ENCODE assay signal across 8 cellular contexts in the genomic region with DNA sequence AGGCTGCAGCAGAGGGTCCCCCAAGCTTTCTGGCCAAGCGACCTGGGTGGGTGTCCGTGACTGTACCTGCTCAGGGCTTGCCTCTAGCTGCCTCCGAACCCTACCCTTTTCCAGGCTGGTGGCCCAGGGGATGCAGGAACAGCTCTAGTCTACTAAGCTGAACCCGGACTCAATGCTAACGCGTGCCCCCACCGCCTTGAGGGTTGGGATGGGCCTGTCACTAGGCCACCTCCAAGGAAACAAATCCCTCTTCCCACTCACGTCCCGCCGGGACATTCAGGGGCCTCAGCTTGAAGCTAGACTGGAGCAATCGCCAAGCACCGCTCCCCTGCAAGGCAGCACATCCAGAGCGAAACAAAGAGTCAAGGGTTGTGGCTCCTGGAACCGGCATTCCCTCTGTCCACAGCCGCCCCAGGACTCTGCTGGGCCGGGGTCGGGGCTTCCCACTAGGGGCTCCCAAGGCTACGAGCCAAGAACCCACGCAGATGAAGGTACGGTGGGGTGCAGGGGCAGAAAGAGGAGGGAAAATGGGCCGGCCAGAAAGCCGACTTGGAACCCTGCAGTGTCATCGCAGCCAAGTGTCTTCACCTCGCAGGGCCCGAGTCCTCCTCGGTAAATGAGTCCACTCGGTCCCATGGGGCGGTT. TPM values are rescaled to one million over a fixed set of nuclear protein-coding genes. Genes with fewer than 3 reads are reported as not detected.
DNase-seq lines count a peak whose midpoint lies in the region; ATAC-seq and TF ChIP-seq lines count a peak whose summit lies in the region.

No MANE protein-coding gene starts in this region.

- peaks cover 63% of the 10 kb centered on the region for H3K4me1 Mint-ChIP-seq in activated CD8-positive, alpha-beta T cell treated with anti-CD3 and anti-CD28 coated beads, Interleukin-2, amount 10 ng/mL, durations not matched to agents 7 days and 5 days (ENCODE audit: low read depth)

- WGBS in prostate gland, result 8% methylated on average over 27 of the region's 28 CpGs

- H3K27me3 Mint-ChIP-seq in activated CD8-positive, alpha-beta T cell treated with anti-CD3 and anti-CD28 coated beads, Interleukin-2, amount 10 ng/mL, durations not matched to agents 7 days and 5 days (ENCODE audit: low read depth), result peaks cover 3% of the 10 kb centered on the region

- intact Hi-C loops in prostate gland (cut with DNase I), result no loop called here

- no peak for TF ChIP-seq POLR2A in prostate gland (IDR thresholded peaks at IDR 0.05)

- TF ChIP-seq CTCF in GM12875 (IDR thresholded peaks at IDR 0.05; ENCODE audit: borderline replicate concordance, insufficient read depth, low read depth, low read length) (no peak), cardiac muscle cell (IDR thresholded peaks at IDR 0.05; ENCODE audit: low read depth, low read length) (no peak), prostate gland (IDR thresholded peaks at IDR 0.05) (no peak)

- H3K27me3 ChIP-seq in cardiac muscle cell (peaks cover 8% of the 10 kb centered on the region), prostate gland (replicated peaks; ENCODE audit: insufficient read depth) (no peaks in the 10 kb centered on the region)

- peak overlapping the region; percentile 85 for H3K27ac Mint-ChIP-seq in activated CD8-positive, alpha-beta T cell treated with anti-CD3 and anti-CD28 coated beads, Interleukin-2, amount 10 ng/mL, durations not matched to agents 7 days and 5 days

- no peak for DNase-seq in activated CD8-positive, alpha-beta T cell treated with anti-CD3 and anti-CD28 coated beads, Interleukin-2, amount 10 ng/mL, durations not matched to agents 7 days and 5 days
- DNase-seq in cardiac muscle cell (ENCODE audit: low read depth in 1 of 2, low spot score in 1 of 2) (peak; percentile 37 to 39), prostate gland (ENCODE audit: low spot score) (peak; percentile 25), NCI-H1105 (lab: John Stamatoyannopoulos, UW) (no peak)

- peaks cover 46% of the 10 kb centered on the region for H3K4me1 ChIP-seq in cardiac muscle cell (ENCODE audit: low read depth)
- H3K4me1 ChIP-seq in prostate gland (replicated peaks), result peaks cover 20% of the 10 kb centered on the region

- H3K27ac ChIP-seq in cardiac muscle cell (no peak overlapping the region), prostate gland (peak overlapping the region; percentile 88 to 89)

- ATAC-seq in HG03159 (IDR thresholded peaks at IDR 0.05; ENCODE audit: unreplicated experiment) (peak; percentile 5), HG03095 (IDR thresholded peaks at IDR 0.05; ENCODE audit: unreplicated experiment) (no peak), GM19467 (IDR thresholded peaks at IDR 0.05; ENCODE audit: unreplicated experiment) (no peak)
- peak; percentile 6 for ATAC-seq in activated CD8-positive, alpha-beta T cell treated with anti-CD3 and anti-CD28 coated beads, Interleukin-2, amount 10 ng/mL, durations not matched to agents 7 days and 5 days

- CTCF ChIA-PET in activated CD8-positive, alpha-beta T cell treated with anti-CD3 and anti-CD28 coated beads, Interleukin-2, amount 10 ng/mL, durations not matched to agents 7 days and 5 days (lab: Charles Lee), result interaction anchor here (0.5 to 4.7 kb wide), 33 partner anchors 11 to 498 kb away, joined by 3 to 43 read pairs (median 4); no protein-coding TSS in a partner anchor

- H3K9me3 Mint-ChIP-seq in activated CD8-positive, alpha-beta T cell treated with anti-CD3 and anti-CD28 coated beads, Interleukin-2, amount 10 ng/mL, durations not matched to agents 7 days and 5 days (ENCODE audit: insufficient read depth), result no peaks in the 10 kb centered on the region

- POLR2A ChIA-PET in activated CD8-positive, alpha-beta T cell treated with anti-CD3 and anti-CD28 coated beads, Interleukin-2, amount 10 ng/mL, durations not matched to agents 7 days and 5 days (lab: Charles Lee), result interaction anchor here (0.6 to 3.3 kb wide), 12 partner anchors 10 to 397 kb away, joined by 3 to 17 read pairs (median 3); a partner anchor contains a TSS

- H3K9me3 ChIP-seq in cardiac muscle cell (ENCODE audit: low read depth) (no peaks in the 10 kb centered on the region), prostate gland (no peaks in the 10 kb centered on the region)

- peak overlapping the region; percentile 81 for H3K4me3 Mint-ChIP-seq in activated CD8-positive, alpha-beta T cell treated with anti-CD3 and anti-CD28 coated beads, Interleukin-2, amount 10 ng/mL, durations not matched to agents 7 days and 5 days

- H3K36me3 Mint-ChIP-seq in activated CD8-positive, alpha-beta T cell treated with anti-CD3 and anti-CD28 coated beads, Interleukin-2, amount 10 ng/mL, durations not matched to agents 7 days and 5 days (ENCODE audit: low read depth), result peaks cover 2% of the 10 kb centered on the region

- H3K4me3 ChIP-seq in GM12875 (ENCODE audit: low read depth, low read length), result peak overlapping the region; percentile 79
- H3K4me3 ChIP-seq in cardiac muscle cell, result peak overlapping the region; percentile 47
- H3K4me3 ChIP-seq in prostate gland, result peak overlapping the region; percentile 63 to 73

- no peaks in the 10 kb centered on the region for H3K36me3 ChIP-seq in cardiac muscle cell
- H3K36me3 ChIP-seq in prostate gland, result no peaks in the 10 kb centered on the region

RNA-seq across cellular contexts. Expression of a gene that starts 2.9 kb away (rescaled TPM):
- total RNA-seq in activated CD8-positive, alpha-beta T cell treated with anti-CD3 and anti-CD28 coated beads, Interleukin-2, amount 10 ng/mL, durations not matched to agents 7 days and 5 days, result 1 to 10 TPM in 1 of 2 experiments, under 1 TPM in 1; 0.66 to 1.4 TPM
- total RNA-seq in cardiac muscle cell (14.4 and 20.5 TPM in 2 replicates), prostate gland (10 to 100 TPM; 12.5 to 39.6 TPM)
- 19.0 and 26.5 TPM in 2 replicates for polyA plus RNA-seq in cardiac muscle cell

Comparison
In these comparisons a context has a peak if more than half of its experiments do, and no peak if none do; other contexts are left out.
1. ATAC-seq: peak in HG03159 (single experiment) and activated CD8-positive, alpha-beta T cell treated with anti-CD3 and anti-CD28 coated beads, Interleukin-2, amount 10 ng/mL, durations not matched to agents 7 days and 5 days (single experiment); none in HG03095 (single experiment) and GM19467 (single experiment).
2. DNase-seq: peak in cardiac muscle cell (2 of 2) and prostate gland (single experiment); none in activated CD8-positive, alpha-beta T cell treated with anti-CD3 and anti-CD28 coated beads, Interleukin-2, amount 10 ng/mL, durations not matched to agents 7 days and 5 days (single experiment) and NCI-H1105 (single experiment).
3. Peak in every context shown above with its lines, with median percentiles within 50 percentile points of each other: H3K4me3 ChIP-seq.